Comparison of ENCODE assay signal across 10 cellular contexts in genomic region chr10:92420554-92421275, GRCh38.
A peak's percentile ranks its signal among the peaks of the same experiment; 100 is the strongest.
DNase-seq lines count a peak whose midpoint lies in the region; ATAC-seq and TF ChIP-seq lines count a peak whose summit lies in the region.
"Had no signal": no experiment of that assay in that cellular context is flagged by ENCODE, and none has a peak within 500 bp of the region (broad histone marks: within the 10 kb centered on the region; RNA-seq: fewer than 3 reads in every experiment).

No MANE protein-coding gene starts in this region.

- no peak for TF ChIP-seq EP300 in upper lobe of left lung (IDR thresholded peaks at IDR 0.05)

- H3K36me3 ChIP-seq in muscle layer of duodenum (ENCODE audit: control insufficient read depth in 1 of 2, insufficient read depth in 2 of 2, low read length in 2 of 2) (no peaks in the 10 kb centered on the region), upper lobe of left lung (no peaks in the 10 kb centered on the region)

- H3K36me3 Mint-ChIP-seq in activated T-cell treated with anti-CD3 and anti-CD28 coated beads, Interleukin-2, amount 50 U/mL, for 72 hours (ENCODE audit: insufficient read depth in 2 of 2): peaks cover 4 to 9% of the 10 kb centered on the region in 2 donors

- H3K9me3 Mint-ChIP-seq in activated T-cell treated with anti-CD3 and anti-CD28 coated beads, Interleukin-2, amount 50 U/mL, for 72 hours: peaks cover 4 to 6% of the 10 kb centered on the region in 2 donors

- peaks cover 0 to 7% of the 10 kb centered on the region in 2 donors for H3K4me1 ChIP-seq in muscle layer of duodenum (ENCODE audit: control insufficient read depth in 1 of 2, insufficient read depth in 2 of 2, low read length in 2 of 2)
- peaks cover 0 to 12% (median 7%) of the 10 kb centered on the region in 4 donors for H3K4me1 ChIP-seq in upper lobe of left lung

- no peaks in the 10 kb centered on the region for H3K27me3 ChIP-seq in muscle layer of duodenum (ENCODE audit: low read depth, low read length)
- no peaks in the 10 kb centered on the region for H3K27me3 ChIP-seq in upper lobe of left lung

- peaks cover 57% of the 10 kb centered on the region for H3K27me3 Mint-ChIP-seq in activated T-cell treated with anti-CD3 and anti-CD28 coated beads, Interleukin-2, amount 50 U/mL, for 72 hours (ENCODE audit: low read depth)

- DNase-seq in activated T-cell treated with anti-CD3 and anti-CD28 coated beads, Interleukin-2, amount 50 U/mL, for 72 hours: no peak
- DNase-seq in activated T-cell treated with anti-CD3 and anti-CD28 coated beads, Interleukin-2, amount 50 U/mL, for 1 hour: no peak
- DNase-seq in fibroblast of villous mesenchyme (ENCODE audit: low read depth) (peak; percentile 12), upper lobe of left lung (peak in 1 of 2 donors; percentile 81)
- DNase-seq: activated CD4-positive, alpha-beta T cell treated with anti-CD3 and anti-CD28 coated beads for 1 hour; NCI-H774 had no signal

- H3K4me3 Mint-ChIP-seq in activated T-cell treated with anti-CD3 and anti-CD28 coated beads, Interleukin-2, amount 50 U/mL, for 72 hours: peak overlapping the region; percentile 67 to 69

- 18 to 24% methylated on average over 44 to 45 of the region's 46 CpGs for WGBS in upper lobe of left lung, 2 donors

- TF ChIP-seq CTCF in fibroblast of villous mesenchyme (IDR thresholded peaks at IDR 0.05; ENCODE audit: insufficient read depth, low read depth, low read length): no peak
- TF ChIP-seq CTCF in upper lobe of left lung (IDR thresholded peaks at IDR 0.05): no peak

- no peak for ATAC-seq in activated T-cell treated with anti-CD3 and anti-CD28 coated beads, Interleukin-2, amount 50 U/mL, for 72 hours (replicated peaks in 1 of 2)
- ATAC-seq in upper lobe of left lung (ENCODE audit: low FRiP score in 2 of 2) (peak in 1 of 2 donors; percentile 57), GM21381 (IDR thresholded peaks at IDR 0.05; ENCODE audit: unreplicated experiment) (no peak), GM21367 (IDR thresholded peaks at IDR 0.05; ENCODE audit: unreplicated experiment) (no peak), GM21529 (IDR thresholded peaks at IDR 0.05; ENCODE audit: unreplicated experiment) (no peak)

- H3K4me3 ChIP-seq in fibroblast of villous mesenchyme (ENCODE audit: low read depth, low read length): peak overlapping the region; percentile 43
- H3K4me3 ChIP-seq in muscle layer of duodenum (ENCODE audit: low read depth in 1 of 2, low read length in 2 of 2): peak overlapping the region; percentile 47 to 66
- peak overlapping the region; percentile 13 to 45 (median 33) for H3K4me3 ChIP-seq in upper lobe of left lung

- H3K9me3 ChIP-seq in muscle layer of duodenum (ENCODE audit: control insufficient read depth in 1 of 2, low read length in 2 of 2) (peaks cover 0 to 6% of the 10 kb centered on the region in 2 donors), upper lobe of left lung (no peaks in the 10 kb centered on the region)

- no peak overlapping the region for H3K27ac Mint-ChIP-seq in activated T-cell treated with anti-CD3 and anti-CD28 coated beads, Interleukin-2, amount 50 U/mL, for 72 hours

- H3K27ac ChIP-seq in muscle layer of duodenum (ENCODE audit: low read length) (no peak overlapping the region), upper lobe of left lung (peak overlapping the region in 1 of 4 donors; percentile 9)

- no peak for TF ChIP-seq POLR2A in upper lobe of left lung (IDR thresholded peaks at IDR 0.05)

- H3K4me1 Mint-ChIP-seq in activated T-cell treated with anti-CD3 and anti-CD28 coated beads, Interleukin-2, amount 50 U/mL, for 72 hours (ENCODE audit: low read depth): peaks cover 4% of the 10 kb centered on the region
